In genomic region chr21:46140357-46141003, GRCh38 we compare ENCODE assay signal across 9 cellular contexts. TPM values are rescaled to one million over a fixed set of nuclear protein-coding genes. Genes with fewer than 3 reads are reported as not detected.
DNase-seq lines count a peak whose midpoint lies in the region; ATAC-seq, FAIRE-seq and TF ChIP-seq lines count a peak whose summit lies in the region.
"Not testable (repeated sequence)": the region's sequence is repeated elsewhere in the genome, so short reads cannot be mapped to it uniquely, and the experiment has no call there.
"Had no signal": no experiment of that assay in that cellular context is flagged by ENCODE, and none has a peak within 500 bp of the region (broad histone marks: within the 10 kb centered on the region; RNA-seq: fewer than 3 reads in every experiment).

No MANE protein-coding gene starts in this region.

- dilution Hi-C loops in keratinocyte (cut with MboI; ENCODE audit: extremely low pct_ligation_motif_present, low sequenced_read_pairs): not testable (repeated sequence)

- not testable (repeated sequence) for H3K36me3 ChIP-seq in BLaER1; HUES6 (ENCODE audit: control insufficient read depth, insufficient read depth, low read length); keratinocyte (ENCODE audit: control insufficient read depth in 2 of 2, extremely low read depth in 1 of 2, insufficient read depth in 2 of 2, low read length in 2 of 2)

- not testable (repeated sequence) for H3K9ac ChIP-seq in BLaER1; HUES6 (ENCODE audit: low read length); keratinocyte (ENCODE audit: control insufficient read depth, extremely low read depth, insufficient read depth, low read length)

- peaks cover 34% of the 10 kb centered on the region for H3K4me1 Mint-ChIP-seq in mesothelial cell of epicardium

- H3K36me3 Mint-ChIP-seq in mesothelial cell of epicardium: not testable (repeated sequence)

- H3K27me3 Mint-ChIP-seq in mesothelial cell of epicardium (ENCODE audit: low read depth): peaks cover 31% of the 10 kb centered on the region

- DNase-seq in NCI-H2196 treated with DMSO at 0.1 percent for 48 hours (lab: John Stamatoyannopoulos, UW; ENCODE audit: unreplicated experiment) (peak; percentile 65), choroid plexus epithelial cell (ENCODE audit: low read depth) (peak; percentile 35), Right ventricle myocardium inferior (ENCODE audit: missing footprints) (peak; percentile 22), renal cortical epithelial cell (ENCODE audit: low read depth) (peak; percentile 16)
- DNase-seq in keratinocyte (ENCODE audit: low read depth, low spot score); mesothelial cell of epicardium (ENCODE audit: low spot score in 2 of 2, unreplicated experiment in 2 of 2): not testable (repeated sequence)

- not testable (repeated sequence) for H3K9me1 ChIP-seq in keratinocyte (ENCODE audit: control insufficient read depth, extremely low read depth, insufficient read depth, low read length)

- H3K4me3 ChIP-seq in BLaER1; choroid plexus epithelial cell (ENCODE audit: low read depth, low read length); keratinocyte (ENCODE audit: control insufficient read depth in 2 of 3, extremely low read depth in 1 of 3, insufficient read depth in 2 of 3, low read depth in 1 of 3, low read length in 3 of 3): not testable (repeated sequence)
- peak overlapping the region; percentile 26; the same call in 1 of the 2 replicates for H3K4me3 ChIP-seq in HUES6 (ENCODE audit: low read depth, low read length)

- not testable (repeated sequence) for FAIRE-seq in keratinocyte (lab: Jason Lieb, UNC)

- peaks cover 35% of the 10 kb centered on the region for H3K4me1 ChIP-seq in BLaER1
- not testable (repeated sequence) for H3K4me1 ChIP-seq in HUES6 (ENCODE audit: control insufficient read depth, insufficient read depth, low read length); keratinocyte (ENCODE audit: control insufficient read depth, extremely low read depth, insufficient read depth, low read length)

- not testable (repeated sequence) for ATAC-seq in Right ventricle myocardium inferior

- H3K9me3 Mint-ChIP-seq in mesothelial cell of epicardium: not testable (repeated sequence)

- not testable (repeated sequence) for TF ChIP-seq CTCF in choroid plexus epithelial cell (conservative IDR thresholded peaks at IDR 0.05; ENCODE audit: low read depth, low read length); keratinocyte (optimal IDR thresholded peaks at IDR 0.05 in 1 of 3, IDR thresholded peaks at IDR 0.05 in 1 of 3, conservative IDR thresholded peaks at IDR 0.05 in 1 of 3; ENCODE audit: extremely low read depth in 1 of 3, insufficient read depth in 2 of 3, low read length in 3 of 3); mesothelial cell of epicardium (IDR thresholded peaks at IDR 0.05; ENCODE audit: unreplicated experiment)

- not testable (repeated sequence) for H4K20me1 ChIP-seq in BLaER1; keratinocyte (ENCODE audit: control insufficient read depth, extremely low read depth, insufficient read depth, low read length)

- not testable (repeated sequence) for H3K79me2 ChIP-seq in keratinocyte (ENCODE audit: control insufficient read depth, insufficient read depth, low read length)

- H3K27me3 ChIP-seq in BLaER1; HUES6 (ENCODE audit: control insufficient read depth, insufficient read depth, low read length); keratinocyte (ENCODE audit: control insufficient read depth, extremely low read depth, insufficient read depth, low read length): not testable (repeated sequence)

- intact Hi-C loops in Right ventricle myocardium inferior (cut with DNase I): loop anchor here (5.0 kb wide), 1 partner anchor 87 kb away; the partner anchor contains the start of gene LSS

- H3K27ac Mint-ChIP-seq in mesothelial cell of epicardium: peak overlapping the region; percentile 0

- H3K4me3 Mint-ChIP-seq in mesothelial cell of epicardium: peak overlapping the region; percentile 0

- H2AFZ ChIP-seq in keratinocyte (ENCODE audit: control insufficient read depth, low read length): peak overlapping the region; percentile 12

- H3K9me3 ChIP-seq in BLaER1; HUES6 (ENCODE audit: control insufficient read depth, insufficient read depth, low read depth, low read length); keratinocyte (ENCODE audit: control insufficient read depth, low read depth, low read length): not testable (repeated sequence)

- not testable (repeated sequence) for H3K27ac ChIP-seq in BLaER1; HUES6 (ENCODE audit: low read depth, low read length); keratinocyte (ENCODE audit: control insufficient read depth, insufficient read depth, low read length)

- H3K4me2 ChIP-seq in BLaER1: peak overlapping the region; percentile 82
- H3K4me2 ChIP-seq in keratinocyte (ENCODE audit: control insufficient read depth, extremely low read depth, insufficient read depth, low read depth, low read length): not testable (repeated sequence)

RNA-seq across cellular contexts. Expression of gene FTCD, which starts 14.9 kb away (rescaled TPM):
- total RNA-seq in Right ventricle myocardium inferior (1.2 TPM), mesothelial cell of epicardium (8.8 to 12.5 TPM (median 9.6 TPM) in 3 replicates), renal cortical epithelial cell (0.30 and 0.35 TPM in 2 replicates)
- 0.08 TPM in 1 of 3 replicates, not detected in the others for polyA plus RNA-seq in keratinocyte
- polyA plus RNA-seq in keratinocyte (2011; ENCODE audit: low read depth): not detected
- polyA plus RNA-seq in keratinocyte (2011; cell fraction: cytosol; rRNA removed): not detected in 2 replicates
- polyA plus RNA-seq in keratinocyte (2011; cell fraction: nucleus; rRNA removed): 0.28 and 0.68 TPM in 2 replicates
- polyA plus RNA-seq in keratinocyte (2012; ENCODE audit: low replicate concordance): 0.47 TPM in 1 of 2 replicates, not detected in the other
- polyA minus RNA-seq in keratinocyte: not detected in 3 replicates
- polyA minus RNA-seq in keratinocyte (2011; cell fraction: cytosol; rRNA and poly(A)+ RNA removed): not detected
- not detected in 2 replicates for polyA minus RNA-seq in keratinocyte (2011; cell fraction: nucleus; rRNA and poly(A)+ RNA removed)
- total RNA-seq: MCF 10A had no signal

RNA-seq across cellular contexts. Expression of gene COL6A2, which starts 42.6 kb away (rescaled TPM):
- total RNA-seq in Right ventricle myocardium inferior (254 TPM), mesothelial cell of epicardium (846 to 986 TPM (median 933 TPM) in 3 replicates), renal cortical epithelial cell (60.7 and 70.2 TPM in 2 replicates)
- 0.03 to 0.41 TPM (median 0.12 TPM) in 3 replicates for polyA plus RNA-seq in keratinocyte
- 0.14 TPM for polyA plus RNA-seq in keratinocyte (2011; ENCODE audit: low read depth)
- 0.12 and 0.34 TPM in 2 replicates for polyA plus RNA-seq in keratinocyte (2011; cell fraction: cytosol; rRNA removed)
- polyA plus RNA-seq in keratinocyte (2011; cell fraction: nucleus; rRNA removed): 0.75 and 3.8 TPM in 2 replicates
- polyA plus RNA-seq in keratinocyte (2012; ENCODE audit: low replicate concordance): 0.19 and 0.63 TPM in 2 replicates
- 0.06 to 1.0 TPM (median 0.46 TPM) in 3 replicates for polyA minus RNA-seq in keratinocyte
- 1.7 TPM for polyA minus RNA-seq in keratinocyte (2011; cell fraction: cytosol; rRNA and poly(A)+ RNA removed)
- 0.84 and 1.1 TPM in 2 replicates for polyA minus RNA-seq in keratinocyte (2011; cell fraction: nucleus; rRNA and poly(A)+ RNA removed)

RNA-seq across cellular contexts. Expression of gene SPATC1L, which starts 43.8 kb away (rescaled TPM):
- total RNA-seq in Right ventricle myocardium inferior (7.7 TPM), mesothelial cell of epicardium (27.5 to 28.1 TPM (median 27.6 TPM) in 3 replicates), renal cortical epithelial cell (1.9 and 4.5 TPM in 2 replicates)
- polyA plus RNA-seq in keratinocyte: 0.79 to 4.5 TPM (median 1.3 TPM) in 3 replicates
- polyA plus RNA-seq in keratinocyte (2011; ENCODE audit: low read depth): 1.5 TPM
- polyA plus RNA-seq in keratinocyte (2011; cell fraction: cytosol; rRNA removed): 2.9 and 10.0 TPM in 2 replicates
- polyA plus RNA-seq in keratinocyte (2011; cell fraction: nucleus; rRNA removed): 2.3 and 4.9 TPM in 2 replicates
- polyA plus RNA-seq in keratinocyte (2012; ENCODE audit: low replicate concordance): 5.4 and 11.4 TPM in 2 replicates
- 1.5 to 12.2 TPM (median 1.5 TPM) in 3 replicates for polyA minus RNA-seq in keratinocyte
- 6.9 TPM for polyA minus RNA-seq in keratinocyte (2011; cell fraction: cytosol; rRNA and poly(A)+ RNA removed)
- 1.7 and 1.8 TPM in 2 replicates for polyA minus RNA-seq in keratinocyte (2011; cell fraction: nucleus; rRNA and poly(A)+ RNA removed)
